Comparison of ENCODE assay signal across 8 cellular contexts in the genomic region with DNA sequence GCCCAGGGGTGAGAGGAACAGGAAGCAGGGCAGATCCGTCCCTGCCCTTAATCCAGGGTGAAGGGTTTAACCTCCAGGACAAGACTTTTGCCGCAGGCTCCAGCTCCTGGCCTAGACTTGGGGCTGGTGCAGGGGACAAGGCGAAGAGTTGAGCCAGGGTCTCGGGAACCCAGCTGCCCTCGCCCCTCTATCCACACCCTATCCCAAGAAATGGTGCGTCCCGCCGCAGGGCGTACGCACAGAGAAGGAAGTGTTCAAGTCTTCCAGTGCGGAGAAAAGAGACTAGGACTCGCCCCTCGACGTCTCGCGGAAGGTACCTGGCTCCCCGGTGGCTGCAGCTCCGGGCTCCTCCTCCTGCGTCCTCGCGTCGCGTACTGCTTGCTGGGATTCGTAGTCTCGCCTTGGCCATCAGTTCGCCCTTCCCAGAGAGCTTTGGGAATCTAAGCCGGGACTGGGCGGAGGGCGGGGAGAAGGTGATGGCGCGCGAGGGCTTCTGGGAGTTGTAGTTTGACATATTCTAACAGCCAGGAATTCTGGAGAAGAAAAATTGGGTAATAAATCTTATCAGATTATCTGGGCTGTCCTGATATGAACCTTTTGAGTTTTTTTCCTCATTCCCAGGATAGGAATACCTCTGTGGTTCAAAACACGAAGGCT. TPM values are rescaled to one million over a fixed set of nuclear protein-coding genes. Genes with fewer than 3 reads are reported as not detected.
DNase-seq lines count a peak whose midpoint lies in the region; ATAC-seq and TF ChIP-seq lines count a peak whose summit lies in the region.

A gene with protein sequence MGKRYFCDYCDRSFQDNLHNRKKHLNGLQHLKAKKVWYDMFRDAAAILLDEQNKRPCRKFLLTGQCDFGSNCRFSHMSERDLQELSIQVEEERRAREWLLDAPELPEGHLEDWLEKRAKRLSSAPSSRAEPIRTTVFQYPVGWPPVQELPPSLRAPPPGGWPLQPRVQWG (minus strand): TSS at position 376 of the 657 bp plus-strand sequence. CDS start 18,463 bp downstream, outside the sequence.

- CTCF ChIA-PET in naive thymus-derived CD4-positive, alpha-beta T cell (lab: Charles Lee) = interaction anchor here (0.7 to 1.0 kb wide), 2 partner anchors 23 to 238 kb away, joined by 3 to 4 read pairs; no protein-coding TSS in a partner anchor

- H3K36me3 Mint-ChIP-seq in activated T-helper 2 cell treated with anti-CD3 and anti-CD28 coated beads, Interferon-gamma antibody, Interleukin-2, Interleukin-4, amounts not matched to agents 10 μg/mL and 5 μg/mL and 100 μg/mL, durations not matched to agents 14 hours and 24 hours and 36 hours (ENCODE audit: low read depth) = peaks cover 28% of the 10 kb centered on the region
- H3K36me3 Mint-ChIP-seq in naive thymus-derived CD4-positive, alpha-beta T cell = peaks cover 3 to 14% (median 9%) of the 10 kb centered on the region in 5 donors
- H3K36me3 Mint-ChIP-seq in stimulated activated naive B cell treated with anti-CD40 and anti-IgM and Interleukin-4, amounts not matched to agents 10 μg/mL and 1 μg/mL and 100 μg/mL, for 72 hours = peaks cover 16 to 30% of the 10 kb centered on the region in 2 donors

- H3K27ac Mint-ChIP-seq in activated T-helper 2 cell treated with anti-CD3 and anti-CD28 coated beads, Interferon-gamma antibody, Interleukin-2, Interleukin-4, amounts not matched to agents 10 μg/mL and 5 μg/mL and 100 μg/mL, durations not matched to agents 14 hours and 24 hours and 36 hours = peak within 1 kb of the TSS; percentile 91
- peak within 1 kb of the TSS; percentile 92 to 99 (median 97) for H3K27ac Mint-ChIP-seq in naive thymus-derived CD4-positive, alpha-beta T cell
- peak within 1 kb of the TSS; percentile 100 for H3K27ac Mint-ChIP-seq in stimulated activated naive B cell treated with anti-CD40 and anti-IgM and Interleukin-4, amounts not matched to agents 10 μg/mL and 1 μg/mL and 100 μg/mL, for 72 hours

- H3K79me2 ChIP-seq in DOHH2 (ENCODE audit: control insufficient read depth, low read length) (peaks cover 45% of the 10 kb centered on the region), fibroblast of lung (ENCODE audit: control insufficient read depth, insufficient read depth, low read length) (peaks cover 18% of the 10 kb centered on the region)

- no peaks in the 10 kb centered on the region for H3K9me3 Mint-ChIP-seq in activated T-helper 2 cell treated with anti-CD3 and anti-CD28 coated beads, Interferon-gamma antibody, Interleukin-2, Interleukin-4, amounts not matched to agents 10 μg/mL and 5 μg/mL and 100 μg/mL, durations not matched to agents 14 hours and 24 hours and 36 hours
- H3K9me3 Mint-ChIP-seq in naive thymus-derived CD4-positive, alpha-beta T cell = no peaks in the 10 kb centered on the region
- H3K9me3 Mint-ChIP-seq in stimulated activated naive B cell treated with anti-CD40 and anti-IgM and Interleukin-4, amounts not matched to agents 10 μg/mL and 1 μg/mL and 100 μg/mL, for 72 hours = no peaks in the 10 kb centered on the region

- peaks cover 28% of the 10 kb centered on the region for H3K4me1 ChIP-seq in DOHH2 (ENCODE audit: control insufficient read depth, low read length)
- no peaks in the 10 kb centered on the region for H3K4me1 ChIP-seq in RWPE2 (ENCODE audit: insufficient read depth, poor library complexity, severe bottlenecking)
- peaks cover 2% of the 10 kb centered on the region for H3K4me1 ChIP-seq in fibroblast of lung (ENCODE audit: control insufficient read depth, extremely low read depth, insufficient read depth, low read length)
- H3K4me1 ChIP-seq in naive thymus-derived CD4-positive, alpha-beta T cell (ENCODE audit: control insufficient read depth in 2 of 2, insufficient read depth in 2 of 2, low read length in 2 of 2) = peaks cover 16 to 17% of the 10 kb centered on the region in 2 donors

- H3K27me3 ChIP-seq in DOHH2 (ENCODE audit: control insufficient read depth, low read length) (no peaks in the 10 kb centered on the region), RWPE2 (ENCODE audit: insufficient read depth, poor library complexity, severe bottlenecking) (no peaks in the 10 kb centered on the region), fibroblast of lung (ENCODE audit: control insufficient read depth, insufficient read depth, low read length) (no peaks in the 10 kb centered on the region)
- no peaks in the 10 kb centered on the region for H3K27me3 ChIP-seq in naive thymus-derived CD4-positive, alpha-beta T cell (ENCODE audit: control insufficient read depth in 2 of 2, insufficient read depth in 2 of 2, low read length in 2 of 2)

- no peaks in the 10 kb centered on the region for H3K9me2 ChIP-seq in DOHH2 (replicated peaks; ENCODE audit: control insufficient read depth, low read length)

- H3K4me2 ChIP-seq in DOHH2 (ENCODE audit: low read length) (peak within 1 kb of the TSS; percentile 66), fibroblast of lung (ENCODE audit: extremely low read depth, insufficient read depth, low read length) (peak within 1 kb of the TSS; percentile 78)

- peaks cover 21% of the 10 kb centered on the region for H3K4me1 Mint-ChIP-seq in activated T-helper 2 cell treated with anti-CD3 and anti-CD28 coated beads, Interferon-gamma antibody, Interleukin-2, Interleukin-4, amounts not matched to agents 10 μg/mL and 5 μg/mL and 100 μg/mL, durations not matched to agents 14 hours and 24 hours and 36 hours (ENCODE audit: low read depth)
- peaks cover 21 to 59% (median 39%) of the 10 kb centered on the region in 7 donors for H3K4me1 Mint-ChIP-seq in naive thymus-derived CD4-positive, alpha-beta T cell
- H3K4me1 Mint-ChIP-seq in stimulated activated naive B cell treated with anti-CD40 and anti-IgM and Interleukin-4, amounts not matched to agents 10 μg/mL and 1 μg/mL and 100 μg/mL, for 72 hours = peaks cover 16 to 44% of the 10 kb centered on the region in 2 donors

- POLR2A ChIA-PET in naive thymus-derived CD4-positive, alpha-beta T cell (lab: Charles Lee) = interaction anchor here (0.6 to 1.9 kb wide), 4 partner anchors 9 to 399 kb away, joined by 3 to 9 read pairs (median 6); partner anchors contain the start of genes ASCC2 and THOC5

- ATAC-seq in RWPE2 (ENCODE audit: low read depth) = peak; percentile 97
- peak; percentile 98 for ATAC-seq in naive thymus-derived CD4-positive, alpha-beta T cell
- ATAC-seq in stimulated activated naive B cell treated with anti-CD40 and anti-IgM and Interleukin-4, amounts not matched to agents 10 μg/mL and 1 μg/mL and 100 μg/mL, for 72 hours (replicated peaks) = peak; percentile 95 to 97

- H3K9me3 ChIP-seq in DOHH2 (ENCODE audit: control insufficient read depth, insufficient read depth, low read length) = no peaks in the 10 kb centered on the region
- no peaks in the 10 kb centered on the region for H3K9me3 ChIP-seq in RWPE2 (ENCODE audit: severe bottlenecking)
- no peaks in the 10 kb centered on the region for H3K9me3 ChIP-seq in fibroblast of lung (ENCODE audit: control insufficient read depth, insufficient read depth, low read depth, low read length)
- no peaks in the 10 kb centered on the region for H3K9me3 ChIP-seq in naive thymus-derived CD4-positive, alpha-beta T cell (ENCODE audit: control insufficient read depth in 2 of 3, low read length in 3 of 3)

- H3F3A ChIP-seq in DOHH2 (ENCODE audit: control insufficient read depth, insufficient read depth) = no peaks in the 10 kb centered on the region

- H3K27ac ChIP-seq in DOHH2 (ENCODE audit: low read depth, low read length) (peak within 1 kb of the TSS; percentile 52), RWPE2 (ENCODE audit: poor library complexity, severe bottlenecking) (peak within 1 kb of the TSS; percentile 56), fibroblast of lung (ENCODE audit: insufficient read depth, low read length) (peak within 1 kb of the TSS; percentile 89)
- peak within 1 kb of the TSS; percentile 88 for H3K27ac ChIP-seq in naive thymus-derived CD4-positive, alpha-beta T cell (ENCODE audit: low read depth, low read length)

- peak within 1 kb of the TSS; percentile 97 for H3K4me3 Mint-ChIP-seq in activated T-helper 2 cell treated with anti-CD3 and anti-CD28 coated beads, Interferon-gamma antibody, Interleukin-2, Interleukin-4, amounts not matched to agents 10 μg/mL and 5 μg/mL and 100 μg/mL, durations not matched to agents 14 hours and 24 hours and 36 hours (ENCODE audit: low read depth)
- peak within 1 kb of the TSS; percentile 95 to 100 (median 99) for H3K4me3 Mint-ChIP-seq in naive thymus-derived CD4-positive, alpha-beta T cell
- H3K4me3 Mint-ChIP-seq in stimulated activated naive B cell treated with anti-CD40 and anti-IgM and Interleukin-4, amounts not matched to agents 10 μg/mL and 1 μg/mL and 100 μg/mL, for 72 hours = peak within 1 kb of the TSS; percentile 100

- no peaks in the 10 kb centered on the region for H3K27me3 Mint-ChIP-seq in activated T-helper 2 cell treated with anti-CD3 and anti-CD28 coated beads, Interferon-gamma antibody, Interleukin-2, Interleukin-4, amounts not matched to agents 10 μg/mL and 5 μg/mL and 100 μg/mL, durations not matched to agents 14 hours and 24 hours and 36 hours (ENCODE audit: low read depth)
- H3K27me3 Mint-ChIP-seq in naive thymus-derived CD4-positive, alpha-beta T cell = no peaks in the 10 kb centered on the region
- no peaks in the 10 kb centered on the region for H3K27me3 Mint-ChIP-seq in stimulated activated naive B cell treated with anti-CD40 and anti-IgM and Interleukin-4, amounts not matched to agents 10 μg/mL and 1 μg/mL and 100 μg/mL, for 72 hours

- H4K20me1 ChIP-seq in DOHH2 (ENCODE audit: control insufficient read depth, insufficient read depth, low read depth, low read length) (no peaks in the 10 kb centered on the region; the same call in 1 of the 2 replicates), fibroblast of lung (ENCODE audit: control insufficient read depth, extremely low read depth, insufficient read depth, low read length) (no peaks in the 10 kb centered on the region)

- no peak for TF ChIP-seq CTCF in DOHH2 (IDR thresholded peaks at IDR 0.05; ENCODE audit: low read depth, low read length, poor library complexity, severe bottlenecking)
- TF ChIP-seq CTCF in RWPE2 (IDR thresholded peaks at IDR 0.05; ENCODE audit: poor library complexity, severe bottlenecking) = no peak
- no peak for TF ChIP-seq CTCF in fibroblast of lung (conservative IDR thresholded peaks at IDR 0.05 in 1 of 2, IDR thresholded peaks at IDR 0.05 in 1 of 2; ENCODE audit: low read depth in 1 of 2, low read length in 2 of 2)

- intact Hi-C loops in activated T-helper 2 cell treated with anti-CD3 and anti-CD28 coated beads, Interferon-gamma antibody, Interleukin-2, Interleukin-4, amounts not matched to agents 10 μg/mL and 5 μg/mL and 100 μg/mL, durations not matched to agents 14 hours and 24 hours and 36 hours (cut with micrococcal nuclease) = loop anchor here (1.0 kb wide), 2 partner anchors 72 to 163 kb away; partner anchors contain the start of genes ASCC2 and NF2
- intact Hi-C loops in naive thymus-derived CD4-positive, alpha-beta T cell (cut with micrococcal nuclease) = loop anchor here (1.0 to 10.0 kb wide), 19 partner anchors 72 to 1986 kb away; partner anchors contain the start of genes ASCC2 (in 2 of the 2), MTMR3 (in 2 of the 2), NF2 (in 2 of the 2) and AP1B1 (in 1 of the 2)

- DNase-seq in GOT3 (lab: John Stamatoyannopoulos, UW) (peak; percentile 72), LoVo (ENCODE audit: low spot score) (peak; percentile 97), RWPE2 (ENCODE audit: low spot score) (peak; percentile 98), fibroblast of lung (ENCODE audit: low read depth in 2 of 2) (peak; percentile 96 to 97)
- peak; percentile 91 for DNase-seq in activated T-helper 2 cell treated with anti-CD3 and anti-CD28 coated beads, Interferon-gamma antibody, Interleukin-2, Interleukin-4, amounts not matched to agents 10 μg/mL and 5 μg/mL and 100 μg/mL, durations not matched to agents 14 hours and 24 hours and 36 hours (ENCODE audit: low spot score)
- peak; percentile 68 to 96 (median 93) for DNase-seq in naive thymus-derived CD4-positive, alpha-beta T cell
- peak; percentile 91 for DNase-seq in stimulated activated naive B cell treated with anti-CD40 and anti-IgM and Interleukin-4, amounts not matched to agents 10 μg/mL and 1 μg/mL and 100 μg/mL, for 72 hours

- peak within 1 kb of the TSS; percentile 100 for H2AFZ ChIP-seq in fibroblast of lung (ENCODE audit: low read length)

- peak within 1 kb of the TSS; percentile 89 for H3K9ac ChIP-seq in fibroblast of lung (ENCODE audit: insufficient read depth, low read length)

- H3K4me3 ChIP-seq in DOHH2 (ENCODE audit: low read length) = peak within 1 kb of the TSS; percentile 98
- H3K4me3 ChIP-seq in RWPE2 (ENCODE audit: severe bottlenecking) = peak within 1 kb of the TSS; percentile 71
- H3K4me3 ChIP-seq in fibroblast of lung (replicated peaks in 1 of 4; ENCODE audit: control extremely low read depth in 1 of 4, insufficient read depth in 1 of 4, low read depth in 3 of 4, low read length in 4 of 4) = peak within 1 kb of the TSS; percentile 91 to 100 (median 98)
- peak within 1 kb of the TSS; percentile 84 for H3K4me3 ChIP-seq in naive thymus-derived CD4-positive, alpha-beta T cell (ENCODE audit: low read length)

- H3K36me3 ChIP-seq in DOHH2 (ENCODE audit: control insufficient read depth, low read length) (peaks cover 35% of the 10 kb centered on the region), RWPE2 (ENCODE audit: low read depth) (peaks cover 23% of the 10 kb centered on the region), fibroblast of lung (ENCODE audit: control insufficient read depth, insufficient read depth, low read length) (no peaks in the 10 kb centered on the region)
- peaks cover 0 to 18% (median 3%) of the 10 kb centered on the region in 3 experiments for H3K36me3 ChIP-seq in naive thymus-derived CD4-positive, alpha-beta T cell (ENCODE audit: control insufficient read depth in 2 of 3, insufficient read depth in 3 of 3, low read length in 3 of 3)

RNA-seq across cellular contexts. Expression of the gene that starts here (rescaled TPM):
- total RNA-seq in activated T-helper 2 cell treated with anti-CD3 and anti-CD28 coated beads, Interferon-gamma antibody, Interleukin-2, Interleukin-4, amounts not matched to agents 10 μg/mL and 5 μg/mL and 100 μg/mL, durations not matched to agents 14 hours and 24 hours and 36 hours = 26.0 and 26.9 TPM in 2 replicates
- total RNA-seq in fibroblast of lung = 18.7 and 21.6 TPM in 2 replicates
- 13.4 and 21.0 TPM in 2 replicates for polyA plus RNA-seq in fibroblast of lung
- 24.0 and 32.0 TPM in 2 replicates for polyA plus RNA-seq in fibroblast of lung (2012)
- 12.8 and 17.9 TPM in 2 replicates for polyA minus RNA-seq in fibroblast of lung (ENCODE audit: low replicate concordance)
- 10 to 100 TPM; 12.9 to 26.4 (median 14.7) TPM for total RNA-seq in naive thymus-derived CD4-positive, alpha-beta T cell
- 10 to 100 TPM; 42.7 to 55.0 TPM for polyA plus RNA-seq in naive thymus-derived CD4-positive, alpha-beta T cell

Comparison
In these comparisons a context has a peak if more than half of its experiments do, and no peak if none do; other contexts are left out.
1. Peak in every context shown above with its lines: DNase-seq, ATAC-seq, H3K4me3 ChIP-seq and H3K27ac ChIP-seq.